ENCODE assay signal across 19 cellular contexts in the genomic region with DNA sequence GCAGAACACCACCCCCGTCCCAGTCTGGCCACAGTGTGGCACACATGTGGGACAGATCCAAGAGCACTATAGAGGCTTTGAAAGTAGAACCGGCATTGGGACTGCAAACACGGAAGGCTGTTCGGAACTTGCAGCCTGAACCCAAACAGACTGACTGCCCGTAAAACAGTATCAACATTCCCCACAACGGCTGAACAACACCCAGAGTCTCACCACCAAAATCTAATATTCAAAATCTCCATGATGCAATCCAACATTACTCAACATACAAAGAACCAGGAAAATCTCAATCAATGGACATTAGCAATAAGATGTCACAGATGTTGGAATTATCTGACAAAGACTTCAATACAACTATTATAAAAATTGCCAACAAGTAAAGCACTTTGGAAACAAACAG.
A peak's percentile ranks its signal among the peaks of the same experiment; 100 is the strongest.
DNase-seq lines count a peak whose midpoint lies in the region; FAIRE-seq and TF ChIP-seq lines count a peak whose summit lies in the region.
"Had no signal": no experiment of that assay in that cellular context is flagged by ENCODE, and none has a peak within 500 bp of the region (broad histone marks: within the 10 kb centered on the region; RNA-seq: fewer than 3 reads in every experiment).

No MANE protein-coding gene starts in this region.

- peaks cover 21% of the 10 kb centered on the region for H3K79me1 ChIP-seq in mesenchymal stem cell (replicated peaks; ENCODE audit: low read length, poor library complexity, severe bottlenecking)

- no peak overlapping the region for H2BK120ac ChIP-seq in mesenchymal stem cell (ENCODE audit: low read depth, low read length)

- no peak for TF ChIP-seq CTCF in endodermal cell (conservative IDR thresholded peaks at IDR 0.05)
- no peak for TF ChIP-seq CTCF in spleen (IDR thresholded peaks at IDR 0.05 in 8 of 11, conservative IDR thresholded peaks at IDR 0.05 in 3 of 11)

- no peak overlapping the region for H2BK15ac ChIP-seq in mesenchymal stem cell (ENCODE audit: low read depth, poor library complexity, severe bottlenecking)

- no peak for FAIRE-seq in frontal cortex (lab: Jason Lieb, UNC)
- FAIRE-seq: G401.6, GM12892, H1 had no signal

- peak overlapping the region; percentile 32 for H2AK5ac ChIP-seq in mesenchymal stem cell (ENCODE audit: low read length, severe bottlenecking)

- no peak overlapping the region for H4K8ac ChIP-seq in mesenchymal stem cell (ENCODE audit: low read length)

- no peak overlapping the region for H2BK5ac ChIP-seq in mesenchymal stem cell (ENCODE audit: low read depth, low read length, poor library complexity, severe bottlenecking)

- H3K9me3 Mint-ChIP-seq in endodermal cell: no peaks in the 10 kb centered on the region
- H3K9me3 Mint-ChIP-seq: CD4-positive, alpha-beta T cell; HFFc6 had no signal

- peak; percentile 42 for DNase-seq in GM03348 (ENCODE audit: low spot score)
- no peak for DNase-seq in endodermal cell
- DNase-seq in mesenchymal stem cell: no peak
- DNase-seq in spleen: peak; percentile 32
- no peak for DNase-seq in NCI-H446 treated with DMSO at 0.1 percent for 48 hours (lab: John Stamatoyannopoulos, UW)
- DNase-seq in effector CD8-positive, alpha-beta T cell (lab: John Stamatoyannopoulos, UW): no peak
- no peak for DNase-seq in frontal cortex (ENCODE audit: low spot score in 2 of 2)
- DNase-seq: ACHN; C1 segment of cervical spinal cord; CD4-positive, alpha-beta T cell; DMS79; EL; HCEC 1CT; HFFc6 had no signal

- H3K36me3 Mint-ChIP-seq in endodermal cell (ENCODE audit: low read depth): peaks cover 41% of the 10 kb centered on the region
- H3K36me3 Mint-ChIP-seq: IgD-negative memory B cell had no signal

- H3K27ac Mint-ChIP-seq in endodermal cell: peak overlapping the region; percentile 20
- H3K27ac Mint-ChIP-seq: B cell; CD4-positive, alpha-beta T cell; HFFc6; IgD-negative memory B cell had no signal

- H3K4ac ChIP-seq in mesenchymal stem cell (ENCODE audit: low read depth in 1 of 2, low read length in 2 of 2): no peak overlapping the region

- peaks cover 47% of the 10 kb centered on the region for H3K4me1 Mint-ChIP-seq in endodermal cell
- H3K4me1 Mint-ChIP-seq: B cell had no signal

- H3K27me3 Mint-ChIP-seq in endodermal cell (ENCODE audit: insufficient read depth): no peaks in the 10 kb centered on the region

- H3K4me3 Mint-ChIP-seq in endodermal cell: no peak overlapping the region
- H3K4me3 Mint-ChIP-seq: B cell; CD4-positive, alpha-beta T cell; HFFc6; IgD-negative memory B cell had no signal

- H3K4me1 ChIP-seq in endodermal cell (ENCODE audit: control insufficient read depth, insufficient read depth, low read length) (peaks cover 19% of the 10 kb centered on the region), mesenchymal stem cell (ENCODE audit: control insufficient read depth, insufficient read depth, low read depth, low read length) (peaks cover 6% of the 10 kb centered on the region), spleen (no peaks in the 10 kb centered on the region)

- no peak overlapping the region for H4K91ac ChIP-seq in mesenchymal stem cell (ENCODE audit: low read length)

- H3K27me3 ChIP-seq in endodermal cell (ENCODE audit: control insufficient read depth, insufficient read depth, low read length, poor library complexity, severe bottlenecking): no peaks in the 10 kb centered on the region
- H3K27me3 ChIP-seq in mesenchymal stem cell (ENCODE audit: control insufficient read depth in 1 of 2, insufficient read depth in 1 of 2, low read length in 2 of 2): no peaks in the 10 kb centered on the region
- H3K27me3 ChIP-seq in spleen (replicated peaks in 1 of 7): peaks cover 0 to 12% (median 0%) of the 10 kb centered on the region in 7 donors

- H2BK12ac ChIP-seq in mesenchymal stem cell (ENCODE audit: low read length in 2 of 2): no peak overlapping the region

- H3K9me3 ChIP-seq in endodermal cell (ENCODE audit: control insufficient read depth, low read length): no peaks in the 10 kb centered on the region
- no peaks in the 10 kb centered on the region for H3K9me3 ChIP-seq in mesenchymal stem cell (ENCODE audit: control insufficient read depth, low read length)
- no peaks in the 10 kb centered on the region for H3K9me3 ChIP-seq in spleen

- no peak overlapping the region for H3K14ac ChIP-seq in mesenchymal stem cell (ENCODE audit: low read length in 2 of 2)

- H2AFZ ChIP-seq in mesenchymal stem cell (ENCODE audit: low read depth, low read length): no peak overlapping the region

- WGBS in endodermal cell (ENCODE audit: insufficient coverage in 1 of 2, insufficient read length in 1 of 2), 2 experiments: 94 to 100% methylated on average over 2 to 6 of the region's 6 CpGs
- 78% methylated on average over 6 of the region's 6 CpGs for WGBS in mesenchymal stem cell
- WGBS in spleen, 5 donors: 76 to 97% (median 89%) methylated on average over 6 of the region's 6 CpGs

- H3K4me3 ChIP-seq in endodermal cell (ENCODE audit: low read length) (no peak overlapping the region), mesenchymal stem cell (ENCODE audit: insufficient read depth in 1 of 2, low read depth in 1 of 2, low read length in 2 of 2) (no peak overlapping the region), spleen (no peak overlapping the region)

- H3K23ac ChIP-seq in mesenchymal stem cell (ENCODE audit: low read length in 2 of 2): no peak overlapping the region

- H3K36me3 ChIP-seq in endodermal cell (ENCODE audit: control insufficient read depth, insufficient read depth, low read length): peaks cover 89% of the 10 kb centered on the region
- H3K36me3 ChIP-seq in mesenchymal stem cell (ENCODE audit: control insufficient read depth in 1 of 2, insufficient read depth in 2 of 2, low read depth in 1 of 2, low read length in 2 of 2): peaks cover 0 to 3% of the 10 kb centered on the region in 2 experiments
- no peaks in the 10 kb centered on the region for H3K36me3 ChIP-seq in spleen

- H3K27ac ChIP-seq in endodermal cell (ENCODE audit: low read depth, low read length): no peak overlapping the region
- H3K27ac ChIP-seq in mesenchymal stem cell (ENCODE audit: low read length, poor library complexity, severe bottlenecking): no peak overlapping the region
- H3K27ac ChIP-seq in spleen: no peak overlapping the region

- no peak for TF ChIP-seq POLR2A in spleen (IDR thresholded peaks at IDR 0.05)

- peak overlapping the region in 1 of 2 experiments; percentile 18 for H3K18ac ChIP-seq in mesenchymal stem cell (ENCODE audit: low read depth in 1 of 2, low read length in 2 of 2)

- intact Hi-C loops in spleen (cut with DNase I; ENCODE audit: low total_unique reads): no loop called here

- no peak overlapping the region for H3K4me2 ChIP-seq in mesenchymal stem cell (ENCODE audit: low read length, poor library complexity, severe bottlenecking)

- H3K9ac ChIP-seq in endodermal cell (ENCODE audit: extremely low read depth, low read length, poor library complexity, severe bottlenecking): no peak overlapping the region
- H3K9ac ChIP-seq in mesenchymal stem cell (ENCODE audit: low read length): no peak overlapping the region

Comparison
In these comparisons a context has a peak if more than half of its experiments do, and no peak if none do; other contexts are left out.
1. DNase-seq: peak in GM03348 (single experiment) and spleen (single experiment); none in endodermal cell (single experiment), mesenchymal stem cell (single experiment), NCI-H446 treated with DMSO at 0.1 percent for 48 hours (single experiment), effector CD8-positive, alpha-beta T cell (single experiment) and frontal cortex (0 of 2).